In genomic region chr9:89796606-89797005, GRCh38 we compare ENCODE assay signal across 25 cellular contexts.
"Had no signal": no experiment of that assay in that cellular context is flagged by ENCODE, and none has a peak within 500 bp of the region (broad histone marks: within the 10 kb centered on the region; RNA-seq: fewer than 3 reads in every experiment).

No MANE protein-coding gene starts in this region.

- H3K4me3 ChIP-seq: adrenal gland, body of pancreas, colonic mucosa, dorsolateral prefrontal cortex had no signal

- H3K27ac ChIP-seq: adrenal gland, body of pancreas, colonic mucosa, dorsolateral prefrontal cortex had no signal

- H3K9me3 ChIP-seq: adrenal gland, body of pancreas, colonic mucosa had no signal

- DNase-seq: activated CD4-positive, alpha-beta memory T cell treated with anti-CD3 and anti-CD28 coated beads, Interleukin-2, amount 10 ng/mL, durations not matched to agents 7 days and 5 days; activated CD4-positive, alpha-beta T cell treated with anti-CD3 and anti-CD28 coated beads for 1 hour; activated CD4-positive, alpha-beta T cell treated with anti-CD3 and anti-CD28 coated beads for 4 hours; activated CD4-positive, alpha-beta T cell treated with anti-CD3 and anti-CD28 coated beads, Interleukin-2, amount 10 ng/mL, durations not matched to agents 7 days and 5 days; activated CD4-positive, alpha-beta T cell treated with anti-CD3 and anti-CD28 coated beads, Interleukin-2, amount 50 U/mL, for 4 hours; activated CD8-positive, alpha-beta memory T cell treated with anti-CD3 and anti-CD28 coated beads, Interleukin-2, amount 50 U/mL, for 48 hours; activated effector memory CD4-positive, alpha-beta T cell treated with anti-CD3 and anti-CD28 coated beads, Interleukin-2, amount 50 U/mL, for 16 hours; activated naive CD4-positive, alpha-beta T cell treated with anti-CD3 and anti-CD28 coated beads for 36 hours; activated naive CD8-positive, alpha-beta T cell treated with anti-CD3 and anti-CD28 coated beads for 36 hours; activated naive CD8-positive, alpha-beta T cell treated with anti-CD3 and anti-CD28 coated beads, Interleukin-2, amount 50 U/mL, for 24 hours; activated T-cell treated with anti-CD3 and anti-CD28 coated beads for 4 hours; activated T-cell treated with anti-CD3 and anti-CD28 coated beads, Interleukin-2, amount 50 U/mL, for 48 hours; amygdala; aorta; body of pancreas; central memory CD4-positive, alpha-beta T cell; cerebellar nuclear complex; colonic mucosa; effector memory CD4-positive, alpha-beta T cell; endodermal cell; foreskin fibroblast; T-helper 2 cell had no signal

- H3K4me1 ChIP-seq: colonic mucosa had no signal

- ATAC-seq: activated naive CD8-positive, alpha-beta T cell treated with anti-CD3 and anti-CD28 coated beads, Interleukin-2, amount 50 U/mL, for 24 hours; body of pancreas; WTC11 had no signal

- H3K36me3 ChIP-seq: adrenal gland, colonic mucosa had no signal

- H3K27me3 ChIP-seq: adrenal gland, body of pancreas, colonic mucosa, dorsolateral prefrontal cortex had no signal
